In the genomic region with DNA sequence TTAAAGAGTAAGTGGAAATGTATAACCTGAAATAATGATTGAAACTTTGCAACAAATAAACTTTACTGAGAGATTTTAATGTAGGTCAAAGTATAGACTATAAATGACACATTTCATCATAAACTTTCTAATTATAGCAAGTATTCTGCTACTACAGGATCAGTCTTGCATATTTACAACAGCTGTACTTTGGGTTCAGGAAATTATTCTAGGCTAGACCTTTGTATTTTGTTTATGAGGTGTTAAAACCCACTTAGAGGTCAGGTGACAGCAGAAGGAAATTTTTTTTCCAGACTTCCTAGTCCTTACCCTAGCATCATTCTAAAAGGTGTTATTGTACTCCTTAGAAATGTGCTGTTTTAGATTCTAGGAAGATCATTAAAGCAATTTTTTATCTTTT, we compare ENCODE assay signal across 8 cellular contexts. TPM values are rescaled to one million over a fixed set of nuclear protein-coding genes. Genes with fewer than 3 reads are reported as not detected.
A peak's percentile ranks its signal among the peaks of the same experiment; 100 is the strongest.
DNase-seq lines count a peak whose midpoint lies in the region; ATAC-seq and TF ChIP-seq lines count a peak whose summit lies in the region.

No MANE protein-coding gene starts in this region.

- H3K9me3 ChIP-seq in colonic mucosa: no peaks in the 10 kb centered on the region

- DNase-seq in DMS79 treated with DMSO at 0.1 percent for 48 hours (lab: John Stamatoyannopoulos, UW) (peak; percentile 22), LoVo (ENCODE audit: low spot score) (peak; percentile 33), colonic mucosa (no peak), neural crest cell (ENCODE audit: low read depth, low spot score) (no peak), NCI-H1694 treated with DMSO at 0.1 percent for 48 hours (lab: John Stamatoyannopoulos, UW) (no peak), NCI-H82 treated with DMSO at 0.1 percent for 48 hours (lab: John Stamatoyannopoulos, UW; ENCODE audit: unreplicated experiment) (no peak), NCI-H1092 (lab: John Stamatoyannopoulos, UW) (no peak)

- peak overlapping the region; percentile 92 for H3K4me3 Mint-ChIP-seq in neural crest cell

- H3K27ac Mint-ChIP-seq in neural crest cell (ENCODE audit: unreplicated experiment): no peak overlapping the region

- no peak overlapping the region for H3K9ac ChIP-seq in colonic mucosa (ENCODE audit: low read depth in 2 of 2, low read length in 2 of 2)

- intact Hi-C loops in colonic mucosa (cut with DNase I): no loop called here

- H3K36me3 Mint-ChIP-seq in neural crest cell (ENCODE audit: low read depth): peaks cover under 1% of the 10 kb centered on the region

- ATAC-seq in GM21526 (IDR thresholded peaks at IDR 0.05; ENCODE audit: low FRiP score, unreplicated experiment): no peak

- H3K4me1 Mint-ChIP-seq in neural crest cell: peaks cover 15% of the 10 kb centered on the region

- no peaks in the 10 kb centered on the region for H3K27me3 Mint-ChIP-seq in neural crest cell (ENCODE audit: low read depth)

- peak overlapping the region; percentile 99 for H3K27ac ChIP-seq in colonic mucosa

- no peaks in the 10 kb centered on the region for H3K4me1 ChIP-seq in colonic mucosa

- peaks cover 3% of the 10 kb centered on the region for H3K36me3 ChIP-seq in colonic mucosa

- no peak for TF ChIP-seq CTCF in colonic mucosa (IDR thresholded peaks at IDR 0.05)
- no peak for TF ChIP-seq CTCF in neural crest cell (conservative IDR thresholded peaks at IDR 0.05)

- no peaks in the 10 kb centered on the region for H3K9me3 Mint-ChIP-seq in neural crest cell

- H3K4me3 ChIP-seq in colonic mucosa: no peak overlapping the region

- no peaks in the 10 kb centered on the region for H3K27me3 ChIP-seq in colonic mucosa

RNA-seq across cellular contexts. Expression of a gene that starts 2.3 kb away (rescaled TPM):
- total RNA-seq in colonic mucosa (100 to 1,000 TPM in 1 of 2 donors, 10 to 100 TPM in 1; 89.0 to 148 TPM), neural crest cell (103 and 107 TPM in 2 replicates)

RNA-seq across cellular contexts. Expression of a gene that starts 22.9 kb away (rescaled TPM):
- total RNA-seq in colonic mucosa (not detected), neural crest cell (not detected in 2 replicates)

Comparison
In these comparisons a context has a peak if more than half of its experiments do, and no peak if none do; other contexts are left out.
1. DNase-seq: peak in DMS79 treated with DMSO at 0.1 percent for 48 hours (single experiment) and LoVo (single experiment); none in colonic mucosa (single experiment), neural crest cell (single experiment), NCI-H1694 treated with DMSO at 0.1 percent for 48 hours (single experiment), NCI-H82 treated with DMSO at 0.1 percent for 48 hours (single experiment) and NCI-H1092 (single experiment).